Comparison of ENCODE assay signal across 16 cellular contexts in the genomic region with DNA sequence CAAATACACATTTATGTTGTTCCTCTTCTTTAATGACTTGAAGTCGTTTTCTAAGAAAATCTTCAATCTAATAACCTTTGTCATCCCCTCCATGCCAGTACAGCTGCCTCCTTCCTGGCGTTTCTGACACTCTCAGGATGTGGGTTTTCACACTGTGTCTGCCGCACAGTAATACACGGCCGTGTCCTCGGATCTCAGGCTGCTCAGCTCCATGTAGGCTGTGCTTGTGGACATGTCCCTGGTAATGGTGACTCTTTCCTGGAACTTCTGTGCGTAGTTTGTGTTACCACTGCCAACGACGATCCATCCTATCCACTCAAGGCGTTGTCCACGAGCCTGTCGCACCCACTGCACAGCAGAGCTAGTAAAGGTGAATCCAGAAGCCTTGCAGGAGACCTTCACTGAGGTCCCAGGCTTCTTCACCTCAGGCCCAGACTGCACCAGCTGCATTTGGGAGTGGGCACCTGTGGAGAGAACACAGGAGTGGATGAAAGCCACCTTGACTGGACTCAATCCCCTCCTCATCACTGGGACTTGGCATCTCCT.
A peak's percentile ranks its signal among the peaks of the same experiment; 100 is the strongest.
DNase-seq lines count a peak whose midpoint lies in the region; ATAC-seq and TF ChIP-seq lines count a peak whose summit lies in the region.
"Had no signal": no experiment of that assay in that cellular context is flagged by ENCODE, and none has a peak within 500 bp of the region (broad histone marks: within the 10 kb centered on the region; RNA-seq: fewer than 3 reads in every experiment).

No MANE protein-coding gene starts in this region.

- TF ChIP-seq EP300 in stomach (IDR thresholded peaks at IDR 0.05) = no peak

- WGBS in stomach, 5 donors = 49 to 61% (median 57%) methylated on average over 12 of the region's 12 CpGs

- no peaks in the 10 kb centered on the region for H3K36me3 Mint-ChIP-seq in T-helper 2 cell treated with Interferon-gamma antibody and Interleukin-4, amounts not matched to agents 5 μg/mL and 100 μg/mL, for 36 hours (ENCODE audit: low read depth)

- H3K4me1 ChIP-seq in stomach = no peaks in the 10 kb centered on the region
- H3K4me1 ChIP-seq: foreskin keratinocyte had no signal

- peaks cover 0 to 30% (median 0%) of the 10 kb centered on the region in 3 donors for H3K27me3 ChIP-seq in stomach
- H3K27me3 ChIP-seq: foreskin keratinocyte had no signal

- H3K4me1 Mint-ChIP-seq in T-helper 2 cell treated with Interferon-gamma antibody and Interleukin-4, amounts not matched to agents 5 μg/mL and 100 μg/mL, for 36 hours (ENCODE audit: low read depth) = peaks cover 21% of the 10 kb centered on the region
- H3K4me1 Mint-ChIP-seq: WTC11 had no signal

- H3K27ac Mint-ChIP-seq in T-helper 2 cell treated with Interferon-gamma antibody and Interleukin-4, amounts not matched to agents 5 μg/mL and 100 μg/mL, for 36 hours = no peak overlapping the region
- H3K27ac Mint-ChIP-seq: WTC11 had no signal

- no peak overlapping the region for H3K4me3 ChIP-seq in stomach

- peaks cover 61% of the 10 kb centered on the region for H3K27me3 Mint-ChIP-seq in T-helper 2 cell treated with Interferon-gamma antibody and Interleukin-4, amounts not matched to agents 5 μg/mL and 100 μg/mL, for 36 hours (ENCODE audit: low read depth)

- H3K36me3 ChIP-seq in stomach = no peaks in the 10 kb centered on the region

- H3K9me3 Mint-ChIP-seq in T-helper 2 cell treated with Interferon-gamma antibody and Interleukin-4, amounts not matched to agents 5 μg/mL and 100 μg/mL, for 36 hours = no peaks in the 10 kb centered on the region

- TF ChIP-seq POLR2A in stomach (IDR thresholded peaks at IDR 0.05) = no peak

- H3K4me3 Mint-ChIP-seq in T-helper 2 cell treated with Interferon-gamma antibody and Interleukin-4, amounts not matched to agents 5 μg/mL and 100 μg/mL, for 36 hours = no peak overlapping the region
- H3K4me3 Mint-ChIP-seq: WTC11 had no signal

- H3K27ac ChIP-seq in stomach = no peak overlapping the region
- H3K27ac ChIP-seq: foreskin keratinocyte had no signal

- no peak for ATAC-seq in GM21367 (IDR thresholded peaks at IDR 0.05; ENCODE audit: unreplicated experiment)
- ATAC-seq: foreskin keratinocyte, HepG2, left colon, WTC11 had no signal

- TF ChIP-seq CTCF in stomach (IDR thresholded peaks at IDR 0.05) = no peak

- no peaks in the 10 kb centered on the region for H3K9me3 ChIP-seq in stomach

- intact Hi-C loops in stomach (cut with DNase I; ENCODE audit: low total_unique reads) = no loop called here

- DNase-seq in stimulated activated CD4-positive, alpha-beta T cell treated with anti-CD3 and anti-CD28 coated beads, Interleukin-15, amount 100 ng/mL, for 24 hours = peak; percentile 27
- no peak for DNase-seq in stimulated activated CD4-positive, alpha-beta T cell treated with anti-CD3 and anti-CD28 coated beads, Interleukin-4, amount 100 ng/mL, for 1 hour
- DNase-seq in T-helper 2 cell treated with Interferon-gamma antibody and Interleukin-4, amounts not matched to agents 5 μg/mL and 100 μg/mL, for 36 hours (ENCODE audit: low spot score) = peak; percentile 18
- DNase-seq in central memory CD4-positive, alpha-beta T cell = peak; percentile 11
- DNase-seq in cortex of kidney (lab: John Stamatoyannopoulos, UW) (no peak), stomach (no peak)
- DNase-seq: foreskin keratinocyte, GF-D8, left colon, midbrain, MM.1S, NCI-H187, NCI-H345 had no signal

Comparison
In these comparisons a context has a peak if more than half of its experiments do, and no peak if none do; other contexts are left out.
1. DNase-seq: peak in stimulated activated CD4-positive, alpha-beta T cell treated with anti-CD3 and anti-CD28 coated beads, Interleukin-15, amount 100 ng/mL, for 24 hours (single experiment), T-helper 2 cell treated with Interferon-gamma antibody and Interleukin-4, amounts not matched to agents 5 μg/mL and 100 μg/mL, for 36 hours (single experiment) and central memory CD4-positive, alpha-beta T cell (single experiment); none in stimulated activated CD4-positive, alpha-beta T cell treated with anti-CD3 and anti-CD28 coated beads, Interleukin-4, amount 100 ng/mL, for 1 hour (single experiment), cortex of kidney (single experiment) and stomach (single experiment).